1 cellular context compared by ENCODE assay signal in genomic region chr1:156295391-156295947, GRCh38.
TF ChIP-seq lines count a peak whose summit lies in the region.

Gene GLMP (minus strand): TSS chr1:156295679. CDS start chr1:156295645, 34 bp downstream.

TF ChIP-seq in WTC11, 78 proteins besides CTCF, POLR2A, EP300 and RAD21 (continued from another document):
- no peak for TF ChIP-seq STAT6 (CRISPR knock-in tag; conservative IDR thresholded peaks at IDR 0.05; ENCODE audit: low read depth)
